Comparison of ENCODE assay signal across 10 cellular contexts in genomic region chr6:157019733-157020132, GRCh38.
A peak's percentile ranks its signal among the peaks of the same experiment; 100 is the strongest.
DNase-seq lines count a peak whose midpoint lies in the region; ATAC-seq and TF ChIP-seq lines count a peak whose summit lies in the region.
"Had no signal": no experiment of that assay in that cellular context is flagged by ENCODE, and none has a peak within 500 bp of the region (broad histone marks: within the 10 kb centered on the region; RNA-seq: fewer than 3 reads in every experiment).

No MANE protein-coding gene starts in this region.

- ATAC-seq in naive thymus-derived CD8-positive, alpha-beta T cell: no peak
- no peak for ATAC-seq in GM19351 (IDR thresholded peaks at IDR 0.05; ENCODE audit: unreplicated experiment)

- no peaks in the 10 kb centered on the region for H3K27me3 Mint-ChIP-seq in naive thymus-derived CD8-positive, alpha-beta T cell

- H3K4me1 ChIP-seq in DOHH2 (ENCODE audit: control insufficient read depth, low read length): peaks cover 65% of the 10 kb centered on the region
- H3K4me1 ChIP-seq in Loucy (ENCODE audit: insufficient read depth, low read length, poor library complexity, severe bottlenecking): peaks cover 38% of the 10 kb centered on the region

- POLR2A ChIA-PET in naive thymus-derived CD8-positive, alpha-beta T cell (lab: Charles Lee): interaction anchor here (0.6 to 3.3 kb wide), 3 partner anchors 93 to 1705 kb away, joined by 3 to 41 read pairs (median 3); partner anchors contain the start of genes ARID1B and TFB1M

- H2AFZ ChIP-seq in Loucy (ENCODE audit: low read length): no peak overlapping the region

- H3K36me3 ChIP-seq in DOHH2 (ENCODE audit: control insufficient read depth, low read length): no peaks in the 10 kb centered on the region
- H3K36me3 ChIP-seq in Loucy (ENCODE audit: insufficient read depth, low read length): no peaks in the 10 kb centered on the region
- H3K36me3 ChIP-seq in H7 (replicated peaks; ENCODE audit: control insufficient read depth, insufficient read depth, low read length): no peaks in the 10 kb centered on the region

- peak overlapping the region; percentile 54 to 99 (median 91) for H3K27ac Mint-ChIP-seq in naive thymus-derived CD8-positive, alpha-beta T cell

- H3K27me3 ChIP-seq in DOHH2 (ENCODE audit: control insufficient read depth, low read length): no peaks in the 10 kb centered on the region
- no peaks in the 10 kb centered on the region for H3K27me3 ChIP-seq in Loucy (ENCODE audit: insufficient read depth, low read length, poor library complexity, severe bottlenecking)
- H3K27me3 ChIP-seq in H7 (ENCODE audit: control insufficient read depth, insufficient read depth, low read length): no peaks in the 10 kb centered on the region

- H3K4me2 ChIP-seq in DOHH2 (ENCODE audit: low read length) (peak overlapping the region; percentile 76), Loucy (ENCODE audit: low read depth, low read length, poor library complexity, severe bottlenecking) (peak overlapping the region; percentile 90)

- H3K4me1 Mint-ChIP-seq in naive thymus-derived CD8-positive, alpha-beta T cell: peaks cover 18 to 70% (median 56%) of the 10 kb centered on the region in 4 donors

- H3K79me2 ChIP-seq in DOHH2 (ENCODE audit: control insufficient read depth, low read length) (peaks cover 85% of the 10 kb centered on the region), Loucy (ENCODE audit: insufficient read depth, low read length) (peaks cover 81% of the 10 kb centered on the region)

- no peaks in the 10 kb centered on the region for H3K36me3 Mint-ChIP-seq in naive thymus-derived CD8-positive, alpha-beta T cell

- TF ChIP-seq CTCF in DOHH2 (IDR thresholded peaks at IDR 0.05; ENCODE audit: low read depth, low read length, poor library complexity, severe bottlenecking) (peak; percentile 15), Loucy (conservative IDR thresholded peaks at IDR 0.05; ENCODE audit: low read length) (peak; percentile 20; the same call in 1 of the 2 replicates), astrocyte of the spinal cord (IDR thresholded peaks at IDR 0.05; ENCODE audit: low read depth, low read length) (no peak)

- no peaks in the 10 kb centered on the region for H3K9me3 Mint-ChIP-seq in naive thymus-derived CD8-positive, alpha-beta T cell

- H3K4me3 ChIP-seq in DOHH2 (ENCODE audit: low read length) (peak overlapping the region; percentile 87), Loucy (ENCODE audit: low read length, poor library complexity, severe bottlenecking) (peak overlapping the region; percentile 86), astrocyte of the spinal cord (ENCODE audit: low read depth, low read length) (no peak overlapping the region), H7 (ENCODE audit: insufficient read depth, low read depth, low read length) (no peak overlapping the region)
- H3K4me3 ChIP-seq: lung had no signal

- H3K4me3 Mint-ChIP-seq in naive thymus-derived CD8-positive, alpha-beta T cell: peak overlapping the region; percentile 34 to 91 (median 66)

- H3F3A ChIP-seq in DOHH2 (ENCODE audit: control insufficient read depth, insufficient read depth) (peaks cover 23% of the 10 kb centered on the region), Loucy (ENCODE audit: low read depth) (no peaks in the 10 kb centered on the region)

- H3K9me3 ChIP-seq in DOHH2 (ENCODE audit: control insufficient read depth, insufficient read depth, low read length): no peaks in the 10 kb centered on the region
- no peaks in the 10 kb centered on the region for H3K9me3 ChIP-seq in Loucy (ENCODE audit: insufficient read depth, low read depth, low read length)

- peak; percentile 49 for DNase-seq in astrocyte of the spinal cord (ENCODE audit: low read depth, low spot score)
- DNase-seq in naive thymus-derived CD8-positive, alpha-beta T cell: peak in 3 of 10 donors; percentile 20 to 29 (median 23)
- no peak for DNase-seq in amygdala (lab: John Stamatoyannopoulos, UW)
- no peak for DNase-seq in A172 (ENCODE audit: low spot score)
- DNase-seq in H7: no peak
- DNase-seq: activated CD4-positive, alpha-beta T cell treated with anti-CD3 and anti-CD28 coated beads, Interleukin-2, amount 50 U/mL, for 48 hours had no signal

- no peaks in the 10 kb centered on the region for H3K9me2 ChIP-seq in DOHH2 (replicated peaks; ENCODE audit: control insufficient read depth, low read length)
- no peaks in the 10 kb centered on the region for H3K9me2 ChIP-seq in Loucy (replicated peaks; ENCODE audit: low read depth, low read length)

- H4K20me1 ChIP-seq in DOHH2 (ENCODE audit: control insufficient read depth, insufficient read depth, low read depth, low read length): peaks cover 30% of the 10 kb centered on the region
- peaks cover 54% of the 10 kb centered on the region for H4K20me1 ChIP-seq in Loucy (ENCODE audit: insufficient read depth, low read length, poor library complexity, severe bottlenecking)

- in situ Hi-C loops in astrocyte of the spinal cord (cut with HindIII; ENCODE audit: low sequenced_read_pairs): no loop called here

- H3K27ac ChIP-seq in DOHH2 (ENCODE audit: low read depth, low read length): peak overlapping the region; percentile 93

- no peak overlapping the region for H3K9ac ChIP-seq in Loucy (ENCODE audit: low read depth, low read length, poor library complexity, severe bottlenecking)

Comparison
In these comparisons a context has a peak if more than half of its experiments do, and no peak if none do; other contexts are left out.
1. H3K4me3 ChIP-seq: peak in DOHH2 (single experiment) and Loucy (single experiment); none in astrocyte of the spinal cord (single experiment) and H7 (single experiment).